Comparison of ENCODE assay signal across 7 cellular contexts in genomic region chr17:20227720-20228370, GRCh38.
DNase-seq lines count a peak whose midpoint lies in the region; TF ChIP-seq lines count a peak whose summit lies in the region.
"Not testable (repeated sequence)": the region's sequence is repeated elsewhere in the genome, so short reads cannot be mapped to it uniquely, and the experiment has no call there.

No MANE protein-coding gene starts in this region.

- H3K4me1 Mint-ChIP-seq in MCF 10A (ENCODE audit: insufficient read depth, unreplicated experiment) (peaks cover 42% of the 10 kb centered on the region), neural progenitor cell (peaks cover 39% of the 10 kb centered on the region)

- H3K9me3 Mint-ChIP-seq in MCF 10A (ENCODE audit: unreplicated experiment); neural progenitor cell: not testable (repeated sequence)

- DNase-seq in AML-193 (lab: John Stamatoyannopoulos, UW) (peak; percentile 63 to 71), HL-60 (ENCODE audit: low read depth in 1 of 2, low spot score in 1 of 2) (peak; percentile 7 to 11), NOMO-1 treated with dmso at 0.1 percent for 144 hours (lab: John Stamatoyannopoulos, UW; ENCODE audit: unreplicated experiment) (peak; percentile 4), WERI-Rb-1 (peak; percentile 18), MCF 10A (ENCODE audit: unreplicated experiment) (peak; percentile 46), fibroblast of gingiva (ENCODE audit: low read depth) (peak; percentile 35)
- not testable (repeated sequence) for DNase-seq in neural progenitor cell (ENCODE audit: low spot score)

- BruUV-seq in MCF 10A (replicated peaks; lab: Mats Ljungman, UMichigan) = not testable (repeated sequence)

- not testable (repeated sequence) for H3K27me3 Mint-ChIP-seq in MCF 10A (ENCODE audit: insufficient read depth, unreplicated experiment); neural progenitor cell (ENCODE audit: insufficient read depth, low read depth)

- H2AFZ ChIP-seq in neural progenitor cell (replicated peaks) = not testable (repeated sequence)

- POLR2A ChIA-PET in MCF 10A (lab: Yijun Ruan, JAX) = interaction anchor here (0.7 to 1.5 kb wide), 3 partner anchors 36 to 72 kb away, joined by 3 to 5 read pairs (median 4); no protein-coding TSS in a partner anchor

- H3K4me2 ChIP-seq in neural progenitor cell = not testable (repeated sequence)

- intact Hi-C loops in MCF 10A (cut with micrococcal nuclease) = loop anchor here (5.0 kb wide), 2 partner anchors 71 to 236 kb away; no protein-coding TSS in a partner anchor

- H3K4me1 ChIP-seq in neural progenitor cell = not testable (repeated sequence)

- not testable (repeated sequence) for H3F3A ChIP-seq in neural progenitor cell (ENCODE audit: low read depth)

- not testable (repeated sequence) for H3K4me3 Mint-ChIP-seq in MCF 10A (ENCODE audit: unreplicated experiment); neural progenitor cell

- H3K36me3 ChIP-seq in WERI-Rb-1 = peaks cover 38% of the 10 kb centered on the region
- H3K36me3 ChIP-seq in neural progenitor cell = not testable (repeated sequence)

- H3K9ac ChIP-seq in neural progenitor cell = not testable (repeated sequence)

- H3K27ac Mint-ChIP-seq in MCF 10A (ENCODE audit: low read depth, unreplicated experiment) (peak overlapping the region; percentile 49), neural progenitor cell (peak overlapping the region; percentile 81)

- TF ChIP-seq CTCF in HL-60 (IDR thresholded peaks at IDR 0.05; ENCODE audit: insufficient read depth, low read length); WERI-Rb-1 (IDR thresholded peaks at IDR 0.05; ENCODE audit: low read depth, low read length); MCF 10A (IDR thresholded peaks at IDR 0.05; ENCODE audit: unreplicated experiment); neural progenitor cell (IDR thresholded peaks at IDR 0.05): not testable (repeated sequence)

- not testable (repeated sequence) for H3K27ac ChIP-seq in HL-60 (replicated peaks); WERI-Rb-1; neural progenitor cell

- H3K36me3 Mint-ChIP-seq in MCF 10A (ENCODE audit: insufficient read depth, unreplicated experiment) (peaks cover 42% of the 10 kb centered on the region), neural progenitor cell (peaks cover 36% of the 10 kb centered on the region)

- not testable (repeated sequence) for H3K9me3 ChIP-seq in WERI-Rb-1 (ENCODE audit: severe bottlenecking); neural progenitor cell (ENCODE audit: low read depth)

- not testable (repeated sequence) for H3K4me3 ChIP-seq in HL-60 (replicated peaks; ENCODE audit: insufficient read depth, low read length); WERI-Rb-1 (ENCODE audit: low read depth, low read length); neural progenitor cell

- not testable (repeated sequence) for H3K79me2 ChIP-seq in neural progenitor cell (ENCODE audit: low read depth)

- H3K27me3 ChIP-seq in HL-60 (ENCODE audit: insufficient read depth, poor library complexity, severe bottlenecking); WERI-Rb-1 (ENCODE audit: insufficient read depth, low read depth, severe bottlenecking); neural progenitor cell: not testable (repeated sequence)

- not testable (repeated sequence) for H4K20me1 ChIP-seq in neural progenitor cell (ENCODE audit: low read depth)

- CTCF ChIA-PET in MCF 10A (lab: Yijun Ruan, JAX) = interaction anchor here (0.6 to 6.6 kb wide), 23 partner anchors 9 to 771 kb away, joined by 3 to 56 read pairs (median 3); no protein-coding TSS in a partner anchor
